In genomic region chr12:50197297-50197727, GRCh38 we compare ENCODE assay signal across 17 cellular contexts. TPM values are rescaled to one million over a fixed set of nuclear protein-coding genes. Genes with fewer than 3 reads are reported as not detected.
DNase-seq lines count a peak whose midpoint lies in the region; ATAC-seq and TF ChIP-seq lines count a peak whose summit lies in the region.
"Had no signal": no experiment of that assay in that cellular context is flagged by ENCODE, and none has a peak within 500 bp of the region (broad histone marks: within the 10 kb centered on the region; RNA-seq: fewer than 3 reads in every experiment).

No MANE protein-coding gene starts in this region.

- no peaks in the 10 kb centered on the region for H3K27me3 Mint-ChIP-seq in chondrocyte (ENCODE audit: low read depth)
- H3K27me3 Mint-ChIP-seq: activated CD4-positive, alpha-beta memory T cell treated with anti-CD3 and anti-CD28 coated beads for 36 hours; activated naive CD8-positive, alpha-beta T cell; naive B cell had no signal

- H3K27me3 ChIP-seq in gastrocnemius medialis, result no peaks in the 10 kb centered on the region
- H3K27me3 ChIP-seq: Peyer's patch had no signal

- peaks cover 12 to 35% of the 10 kb centered on the region in 2 donors for H3K4me1 ChIP-seq in gastrocnemius medialis

- peak; percentile 25 for DNase-seq in DMS53 (lab: John Stamatoyannopoulos, UW)
- DNase-seq in DMS53 treated with DMSO at 0.1 percent for 48 hours (lab: John Stamatoyannopoulos, UW; ENCODE audit: unreplicated experiment), result no peak
- DNase-seq in NCI-H2171 (lab: John Stamatoyannopoulos, UW), result peak; percentile 14
- DNase-seq in cardiac fibroblast (ENCODE audit: low read depth in 2 of 2), result peak; percentile 64 to 76
- DNase-seq in gastrocnemius medialis, result no peak
- no peak for DNase-seq in chondrocyte (ENCODE audit: low spot score)
- DNase-seq: 8988T; activated CD4-positive, alpha-beta memory T cell treated with anti-CD3 and anti-CD28 coated beads for 36 hours; activated T-cell treated with anti-CD3 and anti-CD28 coated beads, Interleukin-2, amount 50 U/mL, for 4 hours; foreskin melanocyte; naive B cell; Peyer's patch; stimulated activated naive CD4-positive, alpha-beta T cell treated with Interleukin-2 at 50 U/mL for 16 hours had no signal

- H3K27ac ChIP-seq in gastrocnemius medialis, result peak overlapping the region in 3 of 4 donors; percentile 2 to 37 (median 37)
- H3K27ac ChIP-seq: Peyer's patch had no signal

- H3K4me3 ChIP-seq in cardiac fibroblast (replicated peaks in 1 of 2; ENCODE audit: low read depth in 2 of 2, low read length in 2 of 2) (no peak overlapping the region), gastrocnemius medialis (no peak overlapping the region)
- H3K4me3 ChIP-seq: Peyer's patch had no signal

- peaks cover 21% of the 10 kb centered on the region for H3K36me3 Mint-ChIP-seq in chondrocyte (ENCODE audit: low read depth)
- H3K36me3 Mint-ChIP-seq: naive B cell had no signal

- H3K4me3 Mint-ChIP-seq in chondrocyte (ENCODE audit: unreplicated experiment), result no peak overlapping the region
- H3K4me3 Mint-ChIP-seq: activated CD4-positive, alpha-beta memory T cell treated with anti-CD3 and anti-CD28 coated beads for 36 hours; activated naive CD8-positive, alpha-beta T cell; activated T-cell treated with anti-CD3 and anti-CD28 coated beads, Interleukin-2, amount 50 U/mL, for 4 hours; CD14-positive monocyte; naive B cell had no signal

- no peak for TF ChIP-seq POLR2A in gastrocnemius medialis (IDR thresholded peaks at IDR 0.05)

- TF ChIP-seq CTCF in cardiac fibroblast (IDR thresholded peaks at IDR 0.05; ENCODE audit: low read depth, low read length) (no peak), gastrocnemius medialis (IDR thresholded peaks at IDR 0.05 in 4 of 5, conservative IDR thresholded peaks at IDR 0.05 in 1 of 5) (no peak), chondrocyte (IDR thresholded peaks at IDR 0.05) (no peak)

- H3K4me1 Mint-ChIP-seq in chondrocyte (ENCODE audit: low read depth), result peaks cover 34% of the 10 kb centered on the region
- H3K4me1 Mint-ChIP-seq: CD14-positive monocyte, naive B cell had no signal

- no peaks in the 10 kb centered on the region for H3K9me3 Mint-ChIP-seq in chondrocyte (ENCODE audit: low read depth)
- H3K9me3 Mint-ChIP-seq: activated CD4-positive, alpha-beta memory T cell treated with anti-CD3 and anti-CD28 coated beads for 36 hours; activated T-cell treated with anti-CD3 and anti-CD28 coated beads, Interleukin-2, amount 50 U/mL, for 4 hours; CD14-positive monocyte; naive B cell had no signal

- in situ Hi-C loops in gastrocnemius medialis (cut with MboI; ENCODE audit: low sequenced_read_pairs in 4 of 4), result no loop called here

- H3K36me3 ChIP-seq in gastrocnemius medialis, result peaks cover 0 to 9% of the 10 kb centered on the region in 2 donors

- no peaks in the 10 kb centered on the region for H3K9me3 ChIP-seq in gastrocnemius medialis
- H3K9me3 ChIP-seq: Peyer's patch had no signal

- ATAC-seq in gastrocnemius medialis (no peak), GM21381 (IDR thresholded peaks at IDR 0.05; ENCODE audit: unreplicated experiment) (no peak), GM18519 (IDR thresholded peaks at IDR 0.05; ENCODE audit: low FRiP score, unreplicated experiment) (no peak)
- ATAC-seq: activated T-cell treated with anti-CD3 and anti-CD28 coated beads, Interleukin-2, amount 50 U/mL, for 4 hours had no signal

- intact Hi-C loops in gastrocnemius medialis (cut with DNase I; ENCODE audit: low total_unique reads), result no loop called here

- no peak overlapping the region for H3K27ac Mint-ChIP-seq in chondrocyte (ENCODE audit: unreplicated experiment)
- H3K27ac Mint-ChIP-seq: activated CD4-positive, alpha-beta memory T cell treated with anti-CD3 and anti-CD28 coated beads for 36 hours; activated naive CD8-positive, alpha-beta T cell; CD14-positive monocyte; naive B cell had no signal

RNA-seq across cellular contexts. Expression of gene CERS5, which starts 30.1 kb away (rescaled TPM):
- total RNA-seq in gastrocnemius medialis (1 to 10 TPM; 5.4 to 9.2 (median 7.3) TPM), chondrocyte (77.2 to 81.3 TPM (median 80.9 TPM) in 3 replicates)

Comparison
In these comparisons a context has a peak if more than half of its experiments do, and no peak if none do; other contexts are left out.
1. DNase-seq: peak in DMS53 (single experiment), NCI-H2171 (single experiment) and cardiac fibroblast (2 of 2); none in DMS53 treated with DMSO at 0.1 percent for 48 hours (single experiment), gastrocnemius medialis (0 of 2) and chondrocyte (single experiment).